In genomic region chr1:78650114-78650513, GRCh38 we compare ENCODE assay signal across 8 cellular contexts. TPM values are rescaled to one million over a fixed set of nuclear protein-coding genes. Genes with fewer than 3 reads are reported as not detected.
A peak's percentile ranks its signal among the peaks of the same experiment; 100 is the strongest.
DNase-seq lines count a peak whose midpoint lies in the region; ATAC-seq lines count a peak whose summit lies in the region.

No MANE protein-coding gene starts in this region.

- peak overlapping the region; percentile 87 for H3K4me3 Mint-ChIP-seq in stimulated activated naive CD8-positive, alpha-beta T cell treated with anti-CD3 and anti-CD28 coated beads, Interleukin-15, Interleukin-2, amounts not matched to agents 100 ng/mL and 50 ng/mL, for 24 hours
- peak overlapping the region; percentile 82 for H3K4me3 Mint-ChIP-seq in activated naive CD8-positive, alpha-beta T cell treated with anti-CD3 and anti-CD28 coated beads for 36 hours

- peaks cover 49% of the 10 kb centered on the region for H3K4me1 Mint-ChIP-seq in stimulated activated naive CD8-positive, alpha-beta T cell treated with anti-CD3 and anti-CD28 coated beads, Interleukin-15, Interleukin-2, amounts not matched to agents 100 ng/mL and 50 ng/mL, for 24 hours (ENCODE audit: low read depth)
- H3K4me1 Mint-ChIP-seq in activated naive CD8-positive, alpha-beta T cell treated with anti-CD3 and anti-CD28 coated beads for 36 hours = peaks cover 50% of the 10 kb centered on the region

- no peaks in the 10 kb centered on the region for H3K27me3 Mint-ChIP-seq in stimulated activated naive CD8-positive, alpha-beta T cell treated with anti-CD3 and anti-CD28 coated beads, Interleukin-15, Interleukin-2, amounts not matched to agents 100 ng/mL and 50 ng/mL, for 24 hours
- no peaks in the 10 kb centered on the region for H3K27me3 Mint-ChIP-seq in activated naive CD8-positive, alpha-beta T cell treated with anti-CD3 and anti-CD28 coated beads for 36 hours

- ATAC-seq in stimulated activated naive CD8-positive, alpha-beta T cell treated with anti-CD3 and anti-CD28 coated beads, Interleukin-15, Interleukin-2, amounts not matched to agents 100 U/mL and 50 U/mL, for 24 hours = no peak
- no peak for ATAC-seq in HG03108 (IDR thresholded peaks at IDR 0.05; ENCODE audit: unreplicated experiment)

- DNase-seq in stimulated activated naive CD8-positive, alpha-beta T cell treated with anti-CD3 and anti-CD28 coated beads, Interleukin-15, Interleukin-2, amounts not matched to agents 100 U/mL and 50 U/mL, for 24 hours = no peak
- DNase-seq in activated naive CD8-positive, alpha-beta T cell treated with anti-CD3 and anti-CD28 coated beads for 36 hours = no peak
- DNase-seq in medulla oblongata (ENCODE audit: extremely low spot score) (peak; percentile 46), NCI-H1105 (lab: John Stamatoyannopoulos, UW) (no peak), D341Med (ENCODE audit: low spot score) (no peak), NCI-H345 treated with DMSO at 0.1 percent for 48 hours (lab: John Stamatoyannopoulos, UW; ENCODE audit: unreplicated experiment) (no peak)

- peaks cover 56% of the 10 kb centered on the region for H3K36me3 Mint-ChIP-seq in stimulated activated naive CD8-positive, alpha-beta T cell treated with anti-CD3 and anti-CD28 coated beads, Interleukin-15, Interleukin-2, amounts not matched to agents 100 ng/mL and 50 ng/mL, for 24 hours (ENCODE audit: low read depth)
- peaks cover 55% of the 10 kb centered on the region for H3K36me3 Mint-ChIP-seq in activated naive CD8-positive, alpha-beta T cell treated with anti-CD3 and anti-CD28 coated beads for 36 hours

- peak overlapping the region; percentile 83 for H3K27ac Mint-ChIP-seq in stimulated activated naive CD8-positive, alpha-beta T cell treated with anti-CD3 and anti-CD28 coated beads, Interleukin-15, Interleukin-2, amounts not matched to agents 100 ng/mL and 50 ng/mL, for 24 hours
- H3K27ac Mint-ChIP-seq in activated naive CD8-positive, alpha-beta T cell treated with anti-CD3 and anti-CD28 coated beads for 36 hours = peak overlapping the region; percentile 85

- H3K9me3 Mint-ChIP-seq in stimulated activated naive CD8-positive, alpha-beta T cell treated with anti-CD3 and anti-CD28 coated beads, Interleukin-15, Interleukin-2, amounts not matched to agents 100 ng/mL and 50 ng/mL, for 24 hours = peaks cover 18% of the 10 kb centered on the region
- H3K9me3 Mint-ChIP-seq in activated naive CD8-positive, alpha-beta T cell treated with anti-CD3 and anti-CD28 coated beads for 36 hours = peaks cover 16% of the 10 kb centered on the region

RNA-seq across cellular contexts. Expression of gene IFI44, which starts 0.5 kb away (rescaled TPM):
- 10 to 100 TPM; 40.8 to 45.2 TPM for total RNA-seq in activated naive CD8-positive, alpha-beta T cell treated with anti-CD3 and anti-CD28 coated beads for 36 hours

RNA-seq across cellular contexts. Expression of gene IFI44L, which starts 29.9 kb away (rescaled TPM):
- 10 to 100 TPM; 38.5 to 38.6 TPM for total RNA-seq in activated naive CD8-positive, alpha-beta T cell treated with anti-CD3 and anti-CD28 coated beads for 36 hours
